ENCODE assay signal across 8 cellular contexts in genomic region chr17:42609182-42609813, GRCh38. TPM values are rescaled to one million over a fixed set of nuclear protein-coding genes. Genes with fewer than 3 reads are reported as not detected.
DNase-seq lines count a peak whose midpoint lies in the region; ATAC-seq and TF ChIP-seq lines count a peak whose summit lies in the region.

A gene with protein sequence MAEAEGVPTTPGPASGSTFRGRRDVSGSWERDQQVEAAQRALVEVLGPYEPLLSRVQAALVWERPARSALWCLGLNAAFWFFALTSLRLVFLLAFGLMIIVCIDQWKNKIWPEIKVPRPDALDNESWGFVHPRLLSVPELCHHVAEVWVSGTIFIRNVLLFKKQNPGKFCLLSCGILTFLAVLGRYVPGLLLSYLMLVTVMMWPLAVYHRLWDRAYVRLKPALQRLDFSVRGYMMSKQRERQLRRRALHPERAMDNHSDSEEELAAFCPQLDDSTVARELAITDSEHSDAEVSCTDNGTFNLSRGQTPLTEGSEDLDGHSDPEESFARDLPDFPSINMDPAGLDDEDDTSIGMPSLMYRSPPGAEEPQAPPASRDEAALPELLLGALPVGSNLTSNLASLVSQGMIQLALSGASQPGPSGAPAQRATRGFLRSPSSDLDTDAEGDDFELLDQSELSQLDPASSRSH (minus strand): TSS chr17:42609374. CDS start chr17:42609324, 50 bp downstream.
TUBG1 (plus strand) TSS chr17:42609683; CDS start chr17:42609738, 55 bp downstream.

- peak within 1 kb of the TSS; percentile 84 to 96 (median 95) for H3K27ac Mint-ChIP-seq in CD14-positive monocyte

- H3K27me3 Mint-ChIP-seq in CD14-positive monocyte (ENCODE audit: low read depth in 3 of 3), result peaks cover 0 to 3% (median 0%) of the 10 kb centered on the region in 3 donors

- ATAC-seq in GM19372 (IDR thresholded peaks at IDR 0.05; ENCODE audit: low read depth, unreplicated experiment) (peak; percentile 96), HG03558 (IDR thresholded peaks at IDR 0.05; ENCODE audit: extremely low read depth, unreplicated experiment) (peak; percentile 76)

- H3K36me3 Mint-ChIP-seq in CD14-positive monocyte, result peaks cover 30 to 37% of the 10 kb centered on the region in 2 donors

- peaks cover 31% of the 10 kb centered on the region for H3K4me1 Mint-ChIP-seq in CD14-positive monocyte

- peak; percentile 20 for TF ChIP-seq CTCF in CD14-positive monocyte (IDR thresholded peaks at IDR 0.05)

- peak within 1 kb of the TSS; percentile 100 for H3K4me3 Mint-ChIP-seq in CD14-positive monocyte

- intact Hi-C loops in CD14-positive monocyte (cut with micrococcal nuclease), result loop anchor here (2.0 to 5.0 kb wide), 2 partner anchors 42 to 68 kb away; partner anchors contain the start of genes MLX (in 1 of the 2) and PLEKHH3 (in 1 of the 2)

- H3K9me3 Mint-ChIP-seq in CD14-positive monocyte, result peaks cover 0 to 2% (median 0%) of the 10 kb centered on the region in 7 donors

- DNase-seq in CD14-positive monocyte (ENCODE audit: low spot score), result peak; percentile 98
- peak; percentile 96 for DNase-seq in NCI-H748 treated with DMSO at 0.1 percent for 48 hours (lab: John Stamatoyannopoulos, UW)
- DNase-seq in activated CD4-positive, alpha-beta T cell treated with anti-CD3 and anti-CD28 coated beads, Interleukin-2, amount 50 U/mL, for 24 hours (ENCODE audit: low read depth in 1 of 2, low spot score in 1 of 2), result peak; percentile 97 to 98
- peak; percentile 99 for DNase-seq in dedifferentiated amniotic fluid mesenchymal stem cell (ENCODE audit: extremely low spot score)
- DNase-seq in left kidney (ENCODE audit: low read depth, low spot score), result peak; percentile 100
- peak; percentile 99 for DNase-seq in stimulated activated CD4-positive, alpha-beta T cell treated with anti-CD3 and anti-CD28 coated beads, Interleukin-2, amount 100 ng/mL, for 24 hours

RNA-seq across cellular contexts. Expression of the first gene that starts in this region (rescaled TPM):
- 10 to 100 TPM; 69.9 TPM for polyA plus RNA-seq in CD14-positive monocyte

RNA-seq across cellular contexts. Expression of gene TUBG1, which starts in this region (rescaled TPM):
- 10 to 100 TPM in 1 of 2 donors, 1 to 10 TPM in 1; 7.5 to 10.2 TPM for polyA plus RNA-seq in CD14-positive monocyte

Comparison
In these comparisons a context has a peak if more than half of its experiments do, and no peak if none do; other contexts are left out.
1. Peak in every context shown above with its lines: DNase-seq and ATAC-seq.